8 cellular contexts compared by ENCODE assay signal in genomic region chr19:19644054-19644388, GRCh38. TPM values are rescaled to one million over a fixed set of nuclear protein-coding genes. Genes with fewer than 3 reads are reported as not detected.
A peak's percentile ranks its signal among the peaks of the same experiment; 100 is the strongest.
DNase-seq lines count a peak whose midpoint lies in the region; ATAC-seq and TF ChIP-seq lines count a peak whose summit lies in the region.

No MANE protein-coding gene starts in this region.

- no peak overlapping the region for H3K27ac Mint-ChIP-seq in endodermal cell

- DNase-seq in OCI-LY7 (ENCODE audit: low spot score) (no peak), endodermal cell (no peak), OCI-M1 (lab: John Stamatoyannopoulos, UW) (no peak), globus pallidus (ENCODE audit: low spot score) (no peak)

- no peaks in the 10 kb centered on the region for H3K9me3 ChIP-seq in DOHH2 (ENCODE audit: control insufficient read depth, insufficient read depth, low read length)
- no peaks in the 10 kb centered on the region for H3K9me3 ChIP-seq in OCI-LY7 (ENCODE audit: low read length)
- H3K9me3 ChIP-seq in endodermal cell (ENCODE audit: control insufficient read depth, low read length) = no peaks in the 10 kb centered on the region
- no peaks in the 10 kb centered on the region for H3K9me3 ChIP-seq in parathyroid adenoma (ENCODE audit: control insufficient read depth, low read length)

- TF ChIP-seq CTCF in DOHH2 (IDR thresholded peaks at IDR 0.05; ENCODE audit: low read depth, low read length, poor library complexity, severe bottlenecking) (peak; percentile 17), OCI-LY7 (conservative IDR thresholded peaks at IDR 0.05; ENCODE audit: low read length) (peak; percentile 57; the same call in 1 of the 2 replicates), endodermal cell (conservative IDR thresholded peaks at IDR 0.05) (no peak), parathyroid adenoma (IDR thresholded peaks at IDR 0.05) (no peak)

- H3K27me3 ChIP-seq in DOHH2 (ENCODE audit: control insufficient read depth, low read length) (no peaks in the 10 kb centered on the region), endodermal cell (ENCODE audit: control insufficient read depth, insufficient read depth, low read length, poor library complexity, severe bottlenecking) (no peaks in the 10 kb centered on the region), parathyroid adenoma (ENCODE audit: control insufficient read depth, insufficient read depth, low read length) (no peaks in the 10 kb centered on the region)

- H3K36me3 ChIP-seq in DOHH2 (ENCODE audit: control insufficient read depth, low read length) = peaks cover 64% of the 10 kb centered on the region
- H3K36me3 ChIP-seq in OCI-LY7 (ENCODE audit: insufficient read depth, low read length) = peaks cover 63% of the 10 kb centered on the region
- peaks cover 36% of the 10 kb centered on the region for H3K36me3 ChIP-seq in endodermal cell (ENCODE audit: control insufficient read depth, insufficient read depth, low read length)
- H3K36me3 ChIP-seq in parathyroid adenoma (ENCODE audit: control insufficient read depth, insufficient read depth, low read length) = no peaks in the 10 kb centered on the region

- H2AFZ ChIP-seq in OCI-LY7 (ENCODE audit: low read length) (no peak overlapping the region), parathyroid adenoma (peak overlapping the region; percentile 79)

- no TSS peak for BruUV-seq in OCI-LY7 (replicated peaks; lab: Mats Ljungman, UMichigan)

- CTCF ChIA-PET in OCI-LY7 (lab: Charles Lee; ENCODE audit: unreplicated experiment) = no interaction called here

- H3K4me3 Mint-ChIP-seq in endodermal cell = peak overlapping the region; percentile 88

- H3K4me3 ChIP-seq in DOHH2 (ENCODE audit: low read length) (peak overlapping the region; percentile 85), OCI-LY7 (ENCODE audit: low read depth, low read length, poor library complexity, severe bottlenecking) (peak overlapping the region; percentile 78), endodermal cell (ENCODE audit: low read length) (peak overlapping the region; percentile 90), parathyroid adenoma (ENCODE audit: low read depth, low read length) (no peak overlapping the region)

- H3K9me3 Mint-ChIP-seq in endodermal cell = no peaks in the 10 kb centered on the region

- no peaks in the 10 kb centered on the region for H3K9me2 ChIP-seq in DOHH2 (replicated peaks; ENCODE audit: control insufficient read depth, low read length)
- no peaks in the 10 kb centered on the region for H3K9me2 ChIP-seq in OCI-LY7 (ENCODE audit: insufficient read depth, low read length)

- intact Hi-C loops in OCI-LY7 (cut with micrococcal nuclease; ENCODE audit: unreplicated experiment) = no loop called here

- peaks cover 11% of the 10 kb centered on the region for H3F3A ChIP-seq in DOHH2 (ENCODE audit: control insufficient read depth, insufficient read depth)

- ATAC-seq in GM19463 (IDR thresholded peaks at IDR 0.05; ENCODE audit: unreplicated experiment) (no peak), HG02970 (IDR thresholded peaks at IDR 0.05; ENCODE audit: low FRiP score, unreplicated experiment) (no peak)

- 60% methylated on average over 1 to 5 of the region's 5 CpGs for WGBS in endodermal cell (ENCODE audit: insufficient coverage in 1 of 2, insufficient read length in 1 of 2), 2 experiments

- H3K36me3 Mint-ChIP-seq in endodermal cell (ENCODE audit: low read depth) = peaks cover 27% of the 10 kb centered on the region

- H3K9ac ChIP-seq in endodermal cell (ENCODE audit: extremely low read depth, low read length, poor library complexity, severe bottlenecking) (no peak overlapping the region), parathyroid adenoma (no peak overlapping the region)

- H3K79me2 ChIP-seq in DOHH2 (ENCODE audit: control insufficient read depth, low read length) = peaks cover 19% of the 10 kb centered on the region
- H3K79me2 ChIP-seq in OCI-LY7 (ENCODE audit: insufficient read depth, low read depth, low read length) = peaks cover 16% of the 10 kb centered on the region; the same call in 1 of the 2 replicates
- no peaks in the 10 kb centered on the region for H3K79me2 ChIP-seq in parathyroid adenoma

- H3K27me3 Mint-ChIP-seq in endodermal cell (ENCODE audit: insufficient read depth) = no peaks in the 10 kb centered on the region

- H4K20me1 ChIP-seq in DOHH2 (ENCODE audit: control insufficient read depth, insufficient read depth, low read depth, low read length) (no peaks in the 10 kb centered on the region), OCI-LY7 (ENCODE audit: insufficient read depth, low read length) (no peaks in the 10 kb centered on the region)

- H3K4me1 ChIP-seq in DOHH2 (ENCODE audit: control insufficient read depth, low read length) = peaks cover 23% of the 10 kb centered on the region
- peaks cover 21% of the 10 kb centered on the region for H3K4me1 ChIP-seq in OCI-LY7 (ENCODE audit: insufficient read depth, low read length, poor library complexity, severe bottlenecking)
- H3K4me1 ChIP-seq in endodermal cell (ENCODE audit: control insufficient read depth, insufficient read depth, low read length) = peaks cover 4% of the 10 kb centered on the region
- peaks cover 5% of the 10 kb centered on the region for H3K4me1 ChIP-seq in parathyroid adenoma

- H3K27ac ChIP-seq in DOHH2 (ENCODE audit: low read depth, low read length) = peak overlapping the region; percentile 80
- peak overlapping the region; percentile 90 for H3K27ac ChIP-seq in OCI-LY7 (ENCODE audit: low read depth, low read length, poor library complexity, severe bottlenecking)
- no peak overlapping the region for H3K27ac ChIP-seq in endodermal cell (ENCODE audit: low read depth, low read length)
- H3K27ac ChIP-seq in parathyroid adenoma = no peak overlapping the region

- H3K4me2 ChIP-seq in DOHH2 (ENCODE audit: low read length) = peak overlapping the region; percentile 91
- peak overlapping the region; percentile 87 for H3K4me2 ChIP-seq in OCI-LY7 (ENCODE audit: low read length)
- H3K4me2 ChIP-seq in parathyroid adenoma (ENCODE audit: low read length) = peak overlapping the region; percentile 92

- H3K4me1 Mint-ChIP-seq in endodermal cell = peaks cover 8% of the 10 kb centered on the region

- POLR2A ChIA-PET in OCI-LY7 (lab: Charles Lee) = no interaction called here

RNA-seq across cellular contexts. Expression of gene GMIP, which starts 0.6 kb away (rescaled TPM):
- total RNA-seq in OCI-LY7 (2014; rRNA removed; shearing (Covaris generic)) = 30.1 and 34.7 TPM in 2 replicates
- total RNA-seq in OCI-LY7 (2022) = 41.6 and 48.7 TPM in 2 replicates
- 10 to 100 TPM; 16.5 to 18.7 TPM for total RNA-seq in endodermal cell
- polyA plus RNA-seq in endodermal cell (2013, experiment 1 of 2) = 22.7 TPM
- polyA plus RNA-seq in endodermal cell (2013, experiment 2 of 2) = 24.9 TPM

RNA-seq across cellular contexts. Expression of gene LPAR2, which starts 16.0 kb away (rescaled TPM):
- 6.0 and 12.4 TPM in 2 replicates for total RNA-seq in OCI-LY7 (2014; rRNA removed; shearing (Covaris generic))
- 17.5 and 18.4 TPM in 2 replicates for total RNA-seq in OCI-LY7 (2022)
- total RNA-seq in endodermal cell = 10 to 100 TPM; 60.4 to 81.7 TPM
- 111 TPM for polyA plus RNA-seq in endodermal cell (2013, experiment 1 of 2)
- polyA plus RNA-seq in endodermal cell (2013, experiment 2 of 2) = 102 TPM

RNA-seq across cellular contexts. Expression of gene ATP13A1, which starts 19.5 kb away (rescaled TPM):
- 41.0 and 58.3 TPM in 2 replicates for total RNA-seq in OCI-LY7 (2014; rRNA removed; shearing (Covaris generic))
- total RNA-seq in OCI-LY7 (2022) = 122 and 128 TPM in 2 replicates
- 10 to 100 TPM; 77.0 to 79.8 TPM for total RNA-seq in endodermal cell
- polyA plus RNA-seq in endodermal cell (2013, experiment 1 of 2) = 41.2 TPM
- polyA plus RNA-seq in endodermal cell (2013, experiment 2 of 2) = 37.0 TPM

RNA-seq across cellular contexts. Expression of gene ZNF101, which starts 24.6 kb away (rescaled TPM):
- 83.8 and 85.6 TPM in 2 replicates for total RNA-seq in OCI-LY7 (2014; rRNA removed; shearing (Covaris generic))
- total RNA-seq in OCI-LY7 (2022) = 66.6 and 87.0 TPM in 2 replicates
- total RNA-seq in endodermal cell = 10 to 100 TPM; 53.2 to 62.9 TPM
- 14.8 TPM for polyA plus RNA-seq in endodermal cell (2013, experiment 1 of 2)
- polyA plus RNA-seq in endodermal cell (2013, experiment 2 of 2) = 14.7 TPM

RNA-seq across cellular contexts. Expression of gene PBX4, which starts 25.5 kb away (rescaled TPM):
- 5.1 and 6.7 TPM in 2 replicates for total RNA-seq in OCI-LY7 (2014; rRNA removed; shearing (Covaris generic))
- 4.6 and 5.0 TPM in 2 replicates for total RNA-seq in OCI-LY7 (2022)
- total RNA-seq in endodermal cell = 1 to 10 TPM; 4.1 to 8.6 TPM
- polyA plus RNA-seq in endodermal cell (2013, experiment 1 of 2) = 11.8 TPM
- polyA plus RNA-seq in endodermal cell (2013, experiment 2 of 2) = 12.8 TPM

Comparison
In these comparisons a context has a peak if more than half of its experiments do, and no peak if none do; other contexts are left out.
1. H3K27ac ChIP-seq: peak in DOHH2 (single experiment) and OCI-LY7 (single experiment); none in endodermal cell (single experiment) and parathyroid adenoma (single experiment).
2. CTCF ChIP-seq: peak in DOHH2 (single experiment) and OCI-LY7 (single experiment); none in endodermal cell (single experiment) and parathyroid adenoma (single experiment).
3. Peak in every context shown above with its lines, with median percentiles within 50 percentile points of each other: H3K4me2 ChIP-seq.